In the genomic region with DNA sequence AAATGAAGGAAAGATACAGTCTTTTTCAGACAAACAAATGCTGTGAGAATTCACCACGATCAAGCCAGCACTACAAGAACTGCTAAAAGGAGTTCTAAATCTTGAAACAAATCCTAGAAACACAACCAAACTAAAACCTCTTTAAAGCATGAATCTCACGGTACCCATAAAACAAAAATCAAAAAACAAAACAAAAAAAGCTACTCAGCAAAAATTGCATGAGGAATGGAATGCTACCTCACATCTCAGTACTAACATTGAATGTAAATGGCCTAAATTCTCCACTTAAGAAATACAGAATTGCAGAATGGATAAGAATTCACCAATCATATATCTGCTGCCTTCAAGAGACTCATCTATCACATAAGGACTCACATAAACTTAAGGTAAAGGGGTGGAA, we compare ENCODE assay signal across 29 cellular contexts.
"Had no signal": no experiment of that assay in that cellular context is flagged by ENCODE, and none has a peak within 500 bp of the region (broad histone marks: within the 10 kb centered on the region; RNA-seq: fewer than 3 reads in every experiment).

No MANE protein-coding gene starts in this region.

- ATAC-seq: effector memory CD8-positive, alpha-beta T cell; esophagus mucosa; foreskin keratinocyte; gastrocnemius medialis; gastroesophageal sphincter; heart left ventricle; heart right ventricle had no signal

- H3K4me3 ChIP-seq: colonic mucosa, coronary artery, dorsolateral prefrontal cortex, esophagus muscularis mucosa, esophagus squamous epithelium, gastrocnemius medialis, gastroesophageal sphincter, heart left ventricle, heart right ventricle had no signal

- H3K27me3 ChIP-seq: colonic mucosa, esophagus muscularis mucosa, esophagus squamous epithelium, foreskin keratinocyte, gastrocnemius medialis, gastroesophageal sphincter, heart left ventricle, heart right ventricle had no signal

- H3K36me3 ChIP-seq: colonic mucosa, esophagus muscularis mucosa, esophagus squamous epithelium, gastrocnemius medialis, gastroesophageal sphincter, heart left ventricle, heart right ventricle had no signal

- H3K9me3 ChIP-seq: colonic mucosa, esophagus muscularis mucosa, gastrocnemius medialis, gastroesophageal sphincter had no signal

- H3K27me3 Mint-ChIP-seq: dendritic cell treated with granulocyte-macrophage colony-stimulating factor and Interleukin-4, amounts not matched to agents 40 ng/mL and 50 ng/mL, for 4 days; effector memory CD8-positive, alpha-beta T cell had no signal

- FAIRE-seq: colon, endometrium, endothelial cell of umbilical vein, frontal cortex had no signal

- DNase-seq: colonic mucosa; cortex of kidney; dermis blood vessel endothelial cell; dorsolateral prefrontal cortex; effector CD4-positive, alpha-beta T cell; effector CD8-positive, alpha-beta T cell; effector memory CD4-positive, alpha-beta T cell; effector memory CD8-positive, alpha-beta T cell; endodermal cell; erythroblast; esophagus squamous epithelium; foreskin fibroblast; foreskin keratinocyte; foreskin melanocyte; gastrocnemius medialis; glutamatergic neuron; head of caudate nucleus; heart left ventricle; heart right ventricle had no signal

- H3K4me1 Mint-ChIP-seq: endodermal cell had no signal

- H3K4me1 ChIP-seq: colonic mucosa, esophagus muscularis mucosa, esophagus squamous epithelium, foreskin keratinocyte, gastrocnemius medialis, gastroesophageal sphincter, heart left ventricle, heart right ventricle had no signal

- H3K27ac ChIP-seq: colonic mucosa, coronary artery, dorsolateral prefrontal cortex, epithelial cell of prostate, esophagus muscularis mucosa, esophagus squamous epithelium, foreskin keratinocyte, gastrocnemius medialis, gastroesophageal sphincter, heart left ventricle, heart right ventricle had no signal

- H3K4me3 Mint-ChIP-seq: dendritic cell treated with granulocyte-macrophage colony-stimulating factor and Interleukin-4, amounts not matched to agents 40 ng/mL and 50 ng/mL, for 4 days; effector memory CD8-positive, alpha-beta T cell; endodermal cell had no signal

- H3K27ac Mint-ChIP-seq: dendritic cell treated with granulocyte-macrophage colony-stimulating factor and Interleukin-4, amounts not matched to agents 40 ng/mL and 50 ng/mL, for 4 days; effector memory CD8-positive, alpha-beta T cell; endodermal cell had no signal
